Comparison of ENCODE assay signal across 10 cellular contexts in genomic region chrX:17590892-17591740, GRCh38.
DNase-seq lines count a peak whose midpoint lies in the region; ATAC-seq and TF ChIP-seq lines count a peak whose summit lies in the region.
"Had no signal": no experiment of that assay in that cellular context is flagged by ENCODE, and none has a peak within 500 bp of the region (broad histone marks: within the 10 kb centered on the region; RNA-seq: fewer than 3 reads in every experiment).

No MANE protein-coding gene starts in this region.

- H3K36me3 Mint-ChIP-seq in nephron progenitor cell (ENCODE audit: low read depth) (no peaks in the 10 kb centered on the region), type B pancreatic cell (peaks cover 7% of the 10 kb centered on the region)

- TF ChIP-seq CTCF in nephron progenitor cell (IDR thresholded peaks at IDR 0.05) (peak; percentile 87), type B pancreatic cell (conservative IDR thresholded peaks at IDR 0.05) (peak; percentile 86)

- no peaks in the 10 kb centered on the region for H3K27me3 Mint-ChIP-seq in nephron progenitor cell (ENCODE audit: low read depth, poor library complexity)
- peaks cover 2% of the 10 kb centered on the region for H3K27me3 Mint-ChIP-seq in type B pancreatic cell

- no peak for TF ChIP-seq POLR2A in erythroblast (IDR thresholded peaks at IDR 0.05; ENCODE audit: low read length)

- H3K4me1 Mint-ChIP-seq in nephron progenitor cell, result peaks cover 28% of the 10 kb centered on the region
- H3K4me1 Mint-ChIP-seq in type B pancreatic cell (ENCODE audit: unreplicated experiment), result peaks cover 31% of the 10 kb centered on the region
- H3K4me1 Mint-ChIP-seq: B cell; central memory CD8-positive, alpha-beta T cell had no signal

- DNase-seq in NCI-H1436 (lab: John Stamatoyannopoulos, UW) (peak; percentile 51), NCI-H1436 treated with DMSO at 0.1 percent for 48 hours (lab: John Stamatoyannopoulos, UW) (no peak), NCI-H1930 (lab: John Stamatoyannopoulos, UW) (peak; percentile 20 to 51), erythroblast (lab: John Stamatoyannopoulos, UW) (peak; percentile 9 to 54), nephron progenitor cell (peak; percentile 59), type B pancreatic cell (ENCODE audit: extremely low spot score, unreplicated experiment) (peak; percentile 72)
- peak; percentile 58 for DNase-seq in activated CD4-positive, alpha-beta T cell treated with anti-CD3 and anti-CD28 coated beads for 48 hours

- ATAC-seq in HG02623 (IDR thresholded peaks at IDR 0.05; ENCODE audit: unreplicated experiment), result peak; percentile 52

- H3K4me3 Mint-ChIP-seq in nephron progenitor cell (no peak overlapping the region), type B pancreatic cell (peak overlapping the region; percentile 7)
- H3K4me3 Mint-ChIP-seq: B cell; central memory CD8-positive, alpha-beta T cell had no signal

- H3K9me3 Mint-ChIP-seq in nephron progenitor cell (no peaks in the 10 kb centered on the region), type B pancreatic cell (no peaks in the 10 kb centered on the region)
- H3K9me3 Mint-ChIP-seq: central memory CD8-positive, alpha-beta T cell had no signal

- H3K27ac Mint-ChIP-seq in nephron progenitor cell (peak overlapping the region; percentile 59), type B pancreatic cell (no peak overlapping the region)
- H3K27ac Mint-ChIP-seq: B cell had no signal
